ENCODE assay signal across 2 cellular contexts in the genomic region with DNA sequence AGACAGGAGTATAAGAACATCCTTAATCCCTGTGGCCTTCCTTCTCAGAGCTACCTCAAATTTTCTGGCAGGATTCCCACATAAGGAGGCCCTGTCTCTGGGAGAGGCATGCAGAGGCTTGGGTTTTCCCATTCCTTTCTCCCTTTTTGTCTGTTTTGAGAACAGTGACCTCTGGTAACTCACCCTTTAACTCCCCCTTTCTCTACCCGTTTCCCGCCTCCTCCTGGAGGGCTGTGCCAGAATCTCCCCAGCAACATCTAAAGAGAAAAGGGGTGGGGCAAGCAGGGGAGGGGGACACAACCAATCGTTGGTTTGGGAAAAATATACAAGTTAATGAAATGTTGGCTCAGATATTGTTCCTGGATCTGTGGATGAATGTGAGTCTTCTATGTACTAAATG.
TF ChIP-seq lines count a peak whose summit lies in the region.

No MANE protein-coding gene starts in this region.

TF ChIP-seq in GM23338, 12 proteins besides CTCF, POLR2A, EP300 and RAD21 (continues in another document):
- TF ChIP-seq, protein P1, sequence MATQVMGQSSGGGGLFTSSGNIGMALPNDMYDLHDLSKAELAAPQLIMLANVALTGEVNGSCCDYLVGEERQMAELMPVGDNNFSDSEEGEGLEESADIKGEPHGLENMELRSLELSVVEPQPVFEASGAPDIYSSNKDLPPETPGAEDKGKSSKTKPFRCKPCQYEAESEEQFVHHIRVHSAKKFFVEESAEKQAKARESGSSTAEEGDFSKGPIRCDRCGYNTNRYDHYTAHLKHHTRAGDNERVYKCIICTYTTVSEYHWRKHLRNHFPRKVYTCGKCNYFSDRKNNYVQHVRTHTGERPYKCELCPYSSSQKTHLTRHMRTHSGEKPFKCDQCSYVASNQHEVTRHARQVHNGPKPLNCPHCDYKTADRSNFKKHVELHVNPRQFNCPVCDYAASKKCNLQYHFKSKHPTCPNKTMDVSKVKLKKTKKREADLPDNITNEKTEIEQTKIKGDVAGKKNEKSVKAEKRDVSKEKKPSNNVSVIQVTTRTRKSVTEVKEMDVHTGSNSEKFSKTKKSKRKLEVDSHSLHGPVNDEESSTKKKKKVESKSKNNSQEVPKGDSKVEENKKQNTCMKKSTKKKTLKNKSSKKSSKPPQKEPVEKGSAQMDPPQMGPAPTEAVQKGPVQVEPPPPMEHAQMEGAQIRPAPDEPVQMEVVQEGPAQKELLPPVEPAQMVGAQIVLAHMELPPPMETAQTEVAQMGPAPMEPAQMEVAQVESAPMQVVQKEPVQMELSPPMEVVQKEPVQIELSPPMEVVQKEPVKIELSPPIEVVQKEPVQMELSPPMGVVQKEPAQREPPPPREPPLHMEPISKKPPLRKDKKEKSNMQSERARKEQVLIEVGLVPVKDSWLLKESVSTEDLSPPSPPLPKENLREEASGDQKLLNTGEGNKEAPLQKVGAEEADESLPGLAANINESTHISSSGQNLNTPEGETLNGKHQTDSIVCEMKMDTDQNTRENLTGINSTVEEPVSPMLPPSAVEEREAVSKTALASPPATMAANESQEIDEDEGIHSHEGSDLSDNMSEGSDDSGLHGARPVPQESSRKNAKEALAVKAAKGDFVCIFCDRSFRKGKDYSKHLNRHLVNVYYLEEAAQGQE (IDR thresholded peaks at IDR 0.05; ENCODE audit: unreplicated experiment), result no peak
- no peak for TF ChIP-seq EZH2phosphoT487 (IDR thresholded peaks at IDR 0.05; ENCODE audit: unreplicated experiment)
- no peak for TF ChIP-seq JUNB (IDR thresholded peaks at IDR 0.05; ENCODE audit: unreplicated experiment)
- TF ChIP-seq ZNF331 (CRISPR knock-in tag; IDR thresholded peaks at IDR 0.05; ENCODE audit: low read depth), result no peak
- TF ChIP-seq EZH2 (IDR thresholded peaks at IDR 0.05; ENCODE audit: low read depth, unreplicated experiment), result no peak
- no peak for TF ChIP-seq POLR2AphosphoS5 (IDR thresholded peaks at IDR 0.05; ENCODE audit: low read depth)
- no peak for TF ChIP-seq ZNF114 (CRISPR knock-in tag; IDR thresholded peaks at IDR 0.05)
- TF ChIP-seq STAT1 (IDR thresholded peaks at IDR 0.05; ENCODE audit: unreplicated experiment), result no peak
- TF ChIP-seq CREB1 (CRISPR knock-in tag; IDR thresholded peaks at IDR 0.05; ENCODE audit: low read depth), result no peak
- TF ChIP-seq, protein P2, sequence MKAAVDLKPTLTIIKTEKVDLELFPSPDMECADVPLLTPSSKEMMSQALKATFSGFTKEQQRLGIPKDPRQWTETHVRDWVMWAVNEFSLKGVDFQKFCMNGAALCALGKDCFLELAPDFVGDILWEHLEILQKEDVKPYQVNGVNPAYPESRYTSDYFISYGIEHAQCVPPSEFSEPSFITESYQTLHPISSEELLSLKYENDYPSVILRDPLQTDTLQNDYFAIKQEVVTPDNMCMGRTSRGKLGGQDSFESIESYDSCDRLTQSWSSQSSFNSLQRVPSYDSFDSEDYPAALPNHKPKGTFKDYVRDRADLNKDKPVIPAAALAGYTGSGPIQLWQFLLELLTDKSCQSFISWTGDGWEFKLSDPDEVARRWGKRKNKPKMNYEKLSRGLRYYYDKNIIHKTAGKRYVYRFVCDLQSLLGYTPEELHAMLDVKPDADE (IDR thresholded peaks at IDR 0.05), result no peak

TF ChIP-seq in H1, 55 proteins besides CTCF, POLR2A, EP300 and RAD21:
- TF ChIP-seq, protein P3, sequence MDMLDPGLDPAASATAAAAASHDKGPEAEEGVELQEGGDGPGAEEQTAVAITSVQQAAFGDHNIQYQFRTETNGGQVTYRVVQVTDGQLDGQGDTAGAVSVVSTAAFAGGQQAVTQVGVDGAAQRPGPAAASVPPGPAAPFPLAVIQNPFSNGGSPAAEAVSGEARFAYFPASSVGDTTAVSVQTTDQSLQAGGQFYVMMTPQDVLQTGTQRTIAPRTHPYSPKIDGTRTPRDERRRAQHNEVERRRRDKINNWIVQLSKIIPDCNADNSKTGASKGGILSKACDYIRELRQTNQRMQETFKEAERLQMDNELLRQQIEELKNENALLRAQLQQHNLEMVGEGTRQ (IDR thresholded peaks at IDR 0.05; ENCODE audit: low read length), result no peak
- TF ChIP-seq HDAC2 (IDR thresholded peaks at IDR 0.05; ENCODE audit: borderline replicate concordance in 1 of 2, low read depth in 2 of 2, low read length in 2 of 2), result no peak
- TF ChIP-seq NRF1 (IDR thresholded peaks at IDR 0.05; ENCODE audit: low read depth, low read length), result no peak
- no peak for TF ChIP-seq POLR2AphosphoS5 (IDR thresholded peaks at IDR 0.05; ENCODE audit: low read depth, low read length)
- TF ChIP-seq SP1 (IDR thresholded peaks at IDR 0.05; ENCODE audit: low read depth, low read length), result no peak
- no peak for TF ChIP-seq POU5F1 (IDR thresholded peaks at IDR 0.05; ENCODE audit: low read depth, low read length)
- TF ChIP-seq RBBP5 (IDR thresholded peaks at IDR 0.05; ENCODE audit: borderline replicate concordance, low read depth, low read length), result no peak
- TF ChIP-seq, protein P4, sequence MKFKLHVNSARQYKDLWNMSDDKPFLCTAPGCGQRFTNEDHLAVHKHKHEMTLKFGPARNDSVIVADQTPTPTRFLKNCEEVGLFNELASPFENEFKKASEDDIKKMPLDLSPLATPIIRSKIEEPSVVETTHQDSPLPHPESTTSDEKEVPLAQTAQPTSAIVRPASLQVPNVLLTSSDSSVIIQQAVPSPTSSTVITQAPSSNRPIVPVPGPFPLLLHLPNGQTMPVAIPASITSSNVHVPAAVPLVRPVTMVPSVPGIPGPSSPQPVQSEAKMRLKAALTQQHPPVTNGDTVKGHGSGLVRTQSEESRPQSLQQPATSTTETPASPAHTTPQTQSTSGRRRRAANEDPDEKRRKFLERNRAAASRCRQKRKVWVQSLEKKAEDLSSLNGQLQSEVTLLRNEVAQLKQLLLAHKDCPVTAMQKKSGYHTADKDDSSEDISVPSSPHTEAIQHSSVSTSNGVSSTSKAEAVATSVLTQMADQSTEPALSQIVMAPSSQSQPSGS (IDR thresholded peaks at IDR 0.05; ENCODE audit: low read length), result no peak
- TF ChIP-seq HDAC6 (IDR thresholded peaks at IDR 0.05; ENCODE audit: low read depth, low read length), result no peak
- TF ChIP-seq EZH2 (IDR thresholded peaks at IDR 0.05; ENCODE audit: low read depth, low read length, severe bottlenecking), result no peak
- no peak for TF ChIP-seq KDM5A (IDR thresholded peaks at IDR 0.05; ENCODE audit: low read length)
- no peak for TF ChIP-seq SIX5 (IDR thresholded peaks at IDR 0.05; ENCODE audit: low read depth, low read length)
